In the genomic region with DNA sequence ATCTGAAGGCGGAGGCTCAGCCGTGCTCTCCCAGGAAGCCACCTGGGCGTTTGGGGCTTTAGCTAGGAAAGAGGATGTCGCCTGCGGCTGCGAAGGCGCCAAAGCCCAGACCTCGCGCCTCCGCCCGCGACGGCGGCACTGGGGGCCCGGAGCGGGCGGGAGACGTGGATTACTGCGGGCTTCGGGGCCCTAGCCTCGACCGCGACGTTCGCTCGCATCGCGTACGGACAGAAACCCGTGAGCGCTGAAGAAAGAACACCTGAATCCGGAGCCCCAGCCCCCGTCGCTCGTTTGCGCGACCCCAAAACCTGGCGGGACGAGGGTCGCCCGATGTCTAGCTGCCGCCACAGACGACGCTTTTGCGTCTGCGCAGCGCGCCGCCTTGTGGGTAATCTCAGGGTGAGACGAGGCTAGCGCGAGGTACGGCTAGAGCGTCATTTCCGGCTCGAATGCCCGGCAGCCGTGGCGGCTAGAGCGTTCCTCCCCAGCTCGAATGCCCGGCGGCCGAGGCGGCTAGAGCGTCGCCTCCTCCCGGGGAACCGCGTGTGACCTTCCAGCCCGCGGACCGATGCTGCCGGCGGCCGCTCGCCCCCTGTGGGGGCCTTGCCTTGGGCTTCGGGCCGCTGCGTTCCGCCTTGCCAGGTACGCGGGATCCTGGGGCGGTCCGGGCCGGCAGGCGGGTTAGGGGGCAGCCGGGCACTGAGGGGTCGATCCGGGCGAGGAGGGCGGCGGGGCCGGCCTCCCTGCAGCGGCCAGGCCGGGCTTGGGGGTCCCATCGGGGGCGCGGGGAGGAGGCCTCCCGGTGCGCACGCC, we compare ENCODE assay signal across 8 cellular contexts. TPM values are rescaled to one million over a fixed set of nuclear protein-coding genes. Genes with fewer than 3 reads are reported as not detected.
DNase-seq lines count a peak whose midpoint lies in the region; ATAC-seq and TF ChIP-seq lines count a peak whose summit lies in the region.

A gene (plus strand): TSS at position 434 of the 813 bp plus-strand sequence. CDS start 135 bp downstream, at position 569.

- CTCF ChIA-PET in AG04450 (lab: Charles Lee), result no interaction called here

- H3K27ac ChIP-seq in AG04450 (ENCODE audit: low read depth, low read length), result peak within 1 kb of the TSS; percentile 87
- peak within 1 kb of the TSS; percentile 72 for H3K27ac ChIP-seq in caudate nucleus (ENCODE audit: low read depth, low read length)

- DNase-seq in AG04450 (ENCODE audit: low read depth, low spot score) (peak; percentile 58), NCI-H226 (peak; percentile 91), caudate nucleus (lab: John Stamatoyannopoulos, UW) (peak in 60 of 61 donors; percentile 60 to 96 (median 89)), iris pigment epithelial cell (ENCODE audit: low read depth) (peak; percentile 92)
- DNase-seq in activated CD4-positive, CD25-positive, alpha-beta regulatory T cell (lab: John Stamatoyannopoulos, UW), result peak; percentile 75 to 81 (median 80)
- DNase-seq in stimulated activated CD4-positive, alpha-beta T cell treated with anti-CD3 and anti-CD28 coated beads, Interleukin-12 subunit alpha, Interleukin-12 subunit beta, amount 100 ng/mL, for 24 hours (ENCODE audit: low read depth in 2 of 2), result peak; percentile 78 to 84

- no peaks in the 10 kb centered on the region; the same call in 1 of the 2 replicates for H3K9me3 ChIP-seq in AG04450 (ENCODE audit: control insufficient read depth, insufficient read depth, low read length)

- H3K4me3 ChIP-seq in AG04450 (ENCODE audit: low read depth, low read length), result peak within 1 kb of the TSS; percentile 90

- POLR2A ChIA-PET in AG04450 (lab: Yijun Ruan, JAX), result interaction anchor here (0.5 to 3.8 kb wide), 15 partner anchors 8 to 341 kb away, joined by 3 to 35 read pairs (median 4); a partner anchor contains a TSS

- no peak for TF ChIP-seq CTCF in AG04450 (IDR thresholded peaks at IDR 0.05; ENCODE audit: low read depth, low read length)

- H3K27me3 ChIP-seq in AG04450 (ENCODE audit: control insufficient read depth, insufficient read depth, low read length), result no peaks in the 10 kb centered on the region

- ATAC-seq in GM18873 (IDR thresholded peaks at IDR 0.05; ENCODE audit: low FRiP score, unreplicated experiment), result peak; percentile 75
- peak; percentile 79 for ATAC-seq in HG03139 (IDR thresholded peaks at IDR 0.05; ENCODE audit: unreplicated experiment)

RNA-seq across cellular contexts. Expression of the gene that starts here (rescaled TPM):
- 52.1 and 69.2 TPM in 2 replicates for polyA plus RNA-seq in AG04450 (2011; rRNA removed)
- 29.3 and 35.3 TPM in 2 replicates for polyA minus RNA-seq in AG04450 (2011; rRNA and poly(A)+ RNA removed)

Comparison
In these comparisons a context has a peak if more than half of its experiments do, and no peak if none do; other contexts are left out.
1. Peak in every context shown above with its lines: DNase-seq, ATAC-seq, H3K4me3 ChIP-seq and H3K27ac ChIP-seq.